In genomic region chr1:89451011-89451410, GRCh38 we compare ENCODE assay signal across 10 cellular contexts.
DNase-seq lines count a peak whose midpoint lies in the region; ATAC-seq and TF ChIP-seq lines count a peak whose summit lies in the region.
"Had no signal": no experiment of that assay in that cellular context is flagged by ENCODE, and none has a peak within 500 bp of the region (broad histone marks: within the 10 kb centered on the region; RNA-seq: fewer than 3 reads in every experiment).

No MANE protein-coding gene starts in this region.

- DNase-seq in GM23248 (peak; percentile 51), mesenchymal stem cell (peak; percentile 19), gastrocnemius medialis (no peak)
- peak; percentile 53 for DNase-seq in activated CD4-positive, alpha-beta memory T cell treated with anti-CD3 and anti-CD28 coated beads for 36 hours
- DNase-seq in naive thymus-derived CD8-positive, alpha-beta T cell, result no peak
- DNase-seq: NCI-H510A had no signal

- H2AFZ ChIP-seq in GM23248 (no peak overlapping the region), mesenchymal stem cell (ENCODE audit: low read depth, low read length) (no peak overlapping the region)

- TF ChIP-seq CTCF in gastrocnemius medialis (IDR thresholded peaks at IDR 0.05 in 4 of 5, conservative IDR thresholded peaks at IDR 0.05 in 1 of 5), result no peak

- H3K9me3 Mint-ChIP-seq in activated CD4-positive, alpha-beta memory T cell treated with anti-CD3 and anti-CD28 coated beads for 36 hours, result no peaks in the 10 kb centered on the region
- no peaks in the 10 kb centered on the region for H3K9me3 Mint-ChIP-seq in naive thymus-derived CD8-positive, alpha-beta T cell

- H3K79me1 ChIP-seq in mesenchymal stem cell (replicated peaks; ENCODE audit: low read length, poor library complexity, severe bottlenecking), result no peaks in the 10 kb centered on the region

- H2BK120ac ChIP-seq in mesenchymal stem cell (ENCODE audit: low read depth, low read length), result no peak overlapping the region

- no peak overlapping the region for H3K18ac ChIP-seq in mesenchymal stem cell (ENCODE audit: low read depth in 1 of 2, low read length in 2 of 2)

- 39 to 41% methylated on average over 2 of the region's 2 CpGs for WGBS in GM23248 (ENCODE audit: low coverage in 1 of 2, low lambda C conversion rate in 2 of 2, missing lambda C conversion rate in 2 of 2), 2 experiments
- 93% methylated on average over 1 of the region's 2 CpGs for WGBS in mesenchymal stem cell

- no peak overlapping the region for H3K23ac ChIP-seq in mesenchymal stem cell (ENCODE audit: low read length in 2 of 2)

- H3K27me3 ChIP-seq in GM23248 (replicated peaks; ENCODE audit: insufficient read depth), result no peaks in the 10 kb centered on the region
- peaks cover 0 to 8% of the 10 kb centered on the region in 2 experiments for H3K27me3 ChIP-seq in mesenchymal stem cell (ENCODE audit: control insufficient read depth in 1 of 2, insufficient read depth in 1 of 2, low read length in 2 of 2)
- H3K27me3 ChIP-seq in gastrocnemius medialis, result no peaks in the 10 kb centered on the region

- H3K4me3 ChIP-seq in GM23248, result no peak overlapping the region
- H3K4me3 ChIP-seq in mesenchymal stem cell (ENCODE audit: insufficient read depth in 1 of 2, low read depth in 1 of 2, low read length in 2 of 2), result no peak overlapping the region
- no peak overlapping the region for H3K4me3 ChIP-seq in gastrocnemius medialis

- H2BK15ac ChIP-seq in mesenchymal stem cell (ENCODE audit: low read depth, poor library complexity, severe bottlenecking), result no peak overlapping the region

- H3K4me2 ChIP-seq in GM23248 (ENCODE audit: unreplicated experiment), result no peak overlapping the region
- no peak overlapping the region for H3K4me2 ChIP-seq in mesenchymal stem cell (ENCODE audit: low read length, poor library complexity, severe bottlenecking)

- no peaks in the 10 kb centered on the region for H3K9me3 ChIP-seq in GM23248 (ENCODE audit: low read depth)
- no peaks in the 10 kb centered on the region for H3K9me3 ChIP-seq in mesenchymal stem cell (ENCODE audit: control insufficient read depth, low read length)
- H3K9me3 ChIP-seq in gastrocnemius medialis, result no peaks in the 10 kb centered on the region

- H3K27ac ChIP-seq in GM23248, result no peak overlapping the region
- no peak overlapping the region for H3K27ac ChIP-seq in mesenchymal stem cell (ENCODE audit: low read length, poor library complexity, severe bottlenecking)
- H3K27ac ChIP-seq in gastrocnemius medialis, result no peak overlapping the region
- H3K27ac ChIP-seq: VCaP had no signal

- H3K9ac ChIP-seq in GM23248 (no peak overlapping the region), mesenchymal stem cell (ENCODE audit: low read length) (peak overlapping the region; percentile 35)

- peaks cover 19% of the 10 kb centered on the region for H3K27me3 Mint-ChIP-seq in activated CD4-positive, alpha-beta memory T cell treated with anti-CD3 and anti-CD28 coated beads for 36 hours
- H3K27me3 Mint-ChIP-seq in naive thymus-derived CD8-positive, alpha-beta T cell, result peaks cover 4 to 19% (median 8%) of the 10 kb centered on the region in 5 donors

- H3K4me1 Mint-ChIP-seq in activated CD4-positive, alpha-beta memory T cell treated with anti-CD3 and anti-CD28 coated beads for 36 hours (ENCODE audit: low read depth), result peaks cover 24% of the 10 kb centered on the region
- H3K4me1 Mint-ChIP-seq in naive thymus-derived CD8-positive, alpha-beta T cell, result peaks cover 5 to 9% (median 7%) of the 10 kb centered on the region in 4 donors

- no peaks in the 10 kb centered on the region for H3K36me3 ChIP-seq in GM23248 (ENCODE audit: low read depth)
- no peaks in the 10 kb centered on the region for H3K36me3 ChIP-seq in mesenchymal stem cell (ENCODE audit: control insufficient read depth in 1 of 2, insufficient read depth in 2 of 2, low read depth in 1 of 2, low read length in 2 of 2)
- H3K36me3 ChIP-seq in gastrocnemius medialis, result no peaks in the 10 kb centered on the region

- peak overlapping the region; percentile 7 for H3K4me3 Mint-ChIP-seq in activated CD4-positive, alpha-beta memory T cell treated with anti-CD3 and anti-CD28 coated beads for 36 hours
- no peak overlapping the region for H3K4me3 Mint-ChIP-seq in naive thymus-derived CD8-positive, alpha-beta T cell

- H3K36me3 Mint-ChIP-seq in activated CD4-positive, alpha-beta memory T cell treated with anti-CD3 and anti-CD28 coated beads for 36 hours, result no peaks in the 10 kb centered on the region
- H3K36me3 Mint-ChIP-seq in naive thymus-derived CD8-positive, alpha-beta T cell, result no peaks in the 10 kb centered on the region

- no peaks in the 10 kb centered on the region for H4K20me1 ChIP-seq in GM23248 (ENCODE audit: insufficient read depth)

- ATAC-seq in GM18519 (IDR thresholded peaks at IDR 0.05; ENCODE audit: low FRiP score, unreplicated experiment), result peak; percentile 52
- ATAC-seq in gastrocnemius medialis, result no peak
- ATAC-seq in HG03159 (IDR thresholded peaks at IDR 0.05; ENCODE audit: unreplicated experiment), result no peak
- no peak for ATAC-seq in naive thymus-derived CD8-positive, alpha-beta T cell
- ATAC-seq in HG03135 (IDR thresholded peaks at IDR 0.05; ENCODE audit: unreplicated experiment), result no peak

- peak overlapping the region; percentile 62 for H3K27ac Mint-ChIP-seq in activated CD4-positive, alpha-beta memory T cell treated with anti-CD3 and anti-CD28 coated beads for 36 hours
- peak overlapping the region in 1 of 10 donors; percentile 8 for H3K27ac Mint-ChIP-seq in naive thymus-derived CD8-positive, alpha-beta T cell

- no peaks in the 10 kb centered on the region for H3K79me2 ChIP-seq in GM23248 (ENCODE audit: insufficient read depth)

- CTCF ChIA-PET in activated CD4-positive, alpha-beta memory T cell treated with anti-CD3 and anti-CD28 coated beads for 36 hours (lab: Charles Lee), result interaction anchor here (0.5 to 1.9 kb wide), 15 partner anchors 9 to 477 kb away, joined by 3 to 18 read pairs (median 5); partner anchors contain the start of genes GBP4, GBP5 and GBP6

- no peak overlapping the region for H2BK5ac ChIP-seq in mesenchymal stem cell (ENCODE audit: low read depth, low read length, poor library complexity, severe bottlenecking)

- H2BK12ac ChIP-seq in mesenchymal stem cell (ENCODE audit: low read length in 2 of 2), result no peak overlapping the region

- no peak overlapping the region for H3K14ac ChIP-seq in mesenchymal stem cell (ENCODE audit: low read length in 2 of 2)

- H4K8ac ChIP-seq in mesenchymal stem cell (ENCODE audit: low read length), result no peak overlapping the region

- no peak overlapping the region for H4K91ac ChIP-seq in mesenchymal stem cell (ENCODE audit: low read length)

- H3K4ac ChIP-seq in mesenchymal stem cell (ENCODE audit: low read depth in 1 of 2, low read length in 2 of 2), result no peak overlapping the region

- no peaks in the 10 kb centered on the region for H3F3A ChIP-seq in GM23248 (ENCODE audit: insufficient read depth)

- no peak overlapping the region for H2AK5ac ChIP-seq in mesenchymal stem cell (ENCODE audit: low read length, severe bottlenecking)

- 0 out of 2 replicates have a peak, but pooled peaks cover 6% of the 10 kb centered on the region for H3K4me1 ChIP-seq in GM23248 (ENCODE audit: insufficient read depth)
- no peaks in the 10 kb centered on the region for H3K4me1 ChIP-seq in mesenchymal stem cell (ENCODE audit: control insufficient read depth, insufficient read depth, low read depth, low read length)
- H3K4me1 ChIP-seq in gastrocnemius medialis, result no peaks in the 10 kb centered on the region

- in situ Hi-C loops in GM23248 (cut with MboI) (no loop called here), gastrocnemius medialis (cut with MboI; ENCODE audit: low sequenced_read_pairs in 4 of 4) (loop anchor here in 3 of 4 donors (10.0 kb wide), 1 partner anchor 446 kb away; no protein-coding TSS in a partner anchor)

- intact Hi-C loops in activated CD4-positive, alpha-beta memory T cell treated with anti-CD3 and anti-CD28 coated beads for 36 hours (cut with micrococcal nuclease), result loop anchor here (1.0 to 5.0 kb wide), 12 partner anchors 14 to 583 kb away; partner anchors contain the start of gene GBP2
- intact Hi-C loops in gastrocnemius medialis (cut with DNase I; ENCODE audit: low total_unique reads), result no loop called here

- H3K9me2 ChIP-seq in GM23248 (ENCODE audit: insufficient read depth), result no peaks in the 10 kb centered on the region

- POLR2A ChIA-PET in activated CD4-positive, alpha-beta memory T cell treated with anti-CD3 and anti-CD28 coated beads for 36 hours (lab: Charles Lee), result interaction anchor here (0.7 to 2.0 kb wide), 7 partner anchors 14 to 460 kb away, joined by 3 to 7 read pairs (median 5); partner anchors contain the start of gene GBP6
- POLR2A ChIA-PET in naive thymus-derived CD8-positive, alpha-beta T cell (lab: Charles Lee), result no interaction called here

- TF ChIP-seq POLR2A in gastrocnemius medialis (IDR thresholded peaks at IDR 0.05), result no peak

Comparison
In these comparisons a context has a peak if more than half of its experiments do, and no peak if none do; other contexts are left out.
1. DNase-seq: peak in GM23248 (single experiment), activated CD4-positive, alpha-beta memory T cell treated with anti-CD3 and anti-CD28 coated beads for 36 hours (single experiment) and mesenchymal stem cell (single experiment); none in gastrocnemius medialis (0 of 2) and naive thymus-derived CD8-positive, alpha-beta T cell (0 of 10).